Comparison of ENCODE assay signal across 9 cellular contexts in the genomic region with DNA sequence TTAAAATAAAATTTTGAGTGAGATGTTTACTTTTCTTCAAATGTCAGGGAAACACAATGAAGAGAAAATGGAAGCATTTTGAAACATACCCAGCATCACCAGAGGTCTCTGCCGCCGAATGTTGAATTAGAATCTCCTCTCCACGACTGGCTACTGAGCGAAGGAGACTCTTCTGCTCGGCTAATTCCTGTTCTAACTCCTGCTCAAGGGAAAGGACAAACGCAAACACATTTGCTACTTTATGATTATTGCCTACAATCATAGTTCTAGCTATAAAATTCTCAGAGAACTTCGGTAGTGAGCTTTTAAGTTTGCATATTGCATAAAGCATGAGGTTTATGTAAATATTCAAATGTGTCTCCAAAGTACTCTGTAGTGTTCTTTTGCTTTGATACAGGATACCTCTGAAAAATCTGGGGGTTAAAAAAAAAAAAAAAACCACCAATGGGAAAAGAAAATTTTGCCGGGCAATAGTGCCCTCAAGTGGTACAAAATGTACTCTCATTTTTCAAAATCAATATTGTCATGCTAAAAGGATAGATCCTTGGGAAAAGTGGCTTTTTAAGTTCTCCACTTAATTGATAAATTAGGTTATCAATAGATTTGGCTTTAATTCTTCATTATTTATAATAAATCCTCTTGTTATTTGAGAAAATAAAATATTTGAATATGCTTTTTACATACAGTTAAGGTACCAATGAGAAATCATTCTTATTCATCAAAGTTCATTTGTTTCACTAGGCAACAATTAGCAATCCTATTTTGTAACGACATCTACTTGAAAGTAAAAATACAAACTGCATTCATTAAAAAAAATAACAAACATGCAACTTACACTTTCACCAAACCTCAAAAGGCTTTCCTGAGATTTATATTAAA.
A peak's percentile ranks its signal among the peaks of the same experiment; 100 is the strongest.
DNase-seq lines count a peak whose midpoint lies in the region; ATAC-seq and TF ChIP-seq lines count a peak whose summit lies in the region.
"Had no signal": no experiment of that assay in that cellular context is flagged by ENCODE, and none has a peak within 500 bp of the region (broad histone marks: within the 10 kb centered on the region; RNA-seq: fewer than 3 reads in every experiment).

No MANE protein-coding gene starts in this region.

- H3K27ac Mint-ChIP-seq in Caco-2 (ENCODE audit: unreplicated experiment) = no peak overlapping the region

- H3K9me3 Mint-ChIP-seq in Caco-2 (ENCODE audit: unreplicated experiment) = peaks cover 3% of the 10 kb centered on the region
- H3K9me3 Mint-ChIP-seq: T-cell had no signal

- TF ChIP-seq CTCF in Caco-2 (IDR thresholded peaks at IDR 0.05; ENCODE audit: insufficient read depth in 1 of 2, low read depth in 1 of 2, low read length in 1 of 2, severe bottlenecking in 1 of 2, unreplicated experiment in 1 of 2) = peak; percentile 52 to 68
- TF ChIP-seq CTCF in HCT116 (IDR thresholded peaks at IDR 0.05 in 2 of 3, conservative IDR thresholded peaks at IDR 0.05 in 1 of 3; ENCODE audit: borderline replicate concordance in 1 of 3, insufficient read depth in 1 of 3, low read depth in 2 of 3, low read length in 2 of 3) = peak; percentile 43 to 71 (median 71); a peak in 4 of 6 replicates

- H3K4me2 ChIP-seq in HCT116 (ENCODE audit: low read length) (no peak overlapping the region), skeletal muscle satellite cell (ENCODE audit: low read length) (peak overlapping the region; percentile 42)

- H3K4me3 ChIP-seq in Caco-2 (ENCODE audit: low read depth, low read length) (no peak overlapping the region), HCT116 (replicated peaks in 1 of 2; ENCODE audit: low read depth in 1 of 2, low read length in 2 of 2) (no peak overlapping the region), skeletal muscle satellite cell (ENCODE audit: low read length) (no peak overlapping the region)

- H3K9ac ChIP-seq in HCT116 (ENCODE audit: low read length) = no peak overlapping the region
- no peak overlapping the region for H3K9ac ChIP-seq in skeletal muscle satellite cell (ENCODE audit: low read depth, low read length)

- TF ChIP-seq POLR2A in HCT116 (IDR thresholded peaks at IDR 0.05; ENCODE audit: borderline replicate concordance, extremely low read depth, insufficient read depth, insufficient read length) = no peak
- TF ChIP-seq POLR2A in GM18505 (IDR thresholded peaks at IDR 0.05; ENCODE audit: borderline replicate concordance, extremely low read depth, insufficient read depth, insufficient read length) = no peak

- H3K27me3 ChIP-seq in Caco-2 (replicated peaks; ENCODE audit: control insufficient read depth, insufficient read depth, low read length) (no peaks in the 10 kb centered on the region), HCT116 (ENCODE audit: insufficient read depth, low read length) (no peaks in the 10 kb centered on the region), skeletal muscle satellite cell (ENCODE audit: control insufficient read depth, insufficient read depth, low read length) (no peaks in the 10 kb centered on the region)

- POLR2A ChIA-PET in Caco-2 (lab: Charles Lee) = no interaction called here
- POLR2A ChIA-PET in HCT116 (lab: Charles Lee) = no interaction called here

- ATAC-seq in HCT116 (no peak), GM18505 (IDR thresholded peaks at IDR 0.05; ENCODE audit: unreplicated experiment) (no peak)
- ATAC-seq: T-cell had no signal

- no peaks in the 10 kb centered on the region for H3K27me3 Mint-ChIP-seq in Caco-2 (ENCODE audit: insufficient read depth, unreplicated experiment)
- H3K27me3 Mint-ChIP-seq: T-cell had no signal

- no TSS peak for BruUV-seq in Caco-2 (replicated peaks; lab: Mats Ljungman, UMichigan)
- BruUV-seq in HCT116 (replicated peaks; lab: Mats Ljungman, UMichigan) = no TSS peak

- H3K4me1 ChIP-seq in Caco-2 = peaks cover 21% of the 10 kb centered on the region
- H3K4me1 ChIP-seq in HCT116 (ENCODE audit: control insufficient read depth in 1 of 2, insufficient read depth in 2 of 2, low read length in 2 of 2) = no peaks in the 10 kb centered on the region
- peaks cover 67% of the 10 kb centered on the region for H3K4me1 ChIP-seq in skeletal muscle satellite cell (ENCODE audit: control insufficient read depth, insufficient read depth, low read length)

- no peaks in the 10 kb centered on the region for H3K79me2 ChIP-seq in HCT116 (ENCODE audit: insufficient read depth, low read length)

- H2AFZ ChIP-seq in HCT116 (ENCODE audit: low read depth, low read length, poor library complexity, severe bottlenecking) = no peak overlapping the region

- TF ChIP-seq RAD21 in HCT116 (IDR thresholded peaks at IDR 0.05; ENCODE audit: low read depth) = peak; percentile 73

- no peaks in the 10 kb centered on the region for H3K9me3 ChIP-seq in Caco-2
- no peaks in the 10 kb centered on the region for H3K9me3 ChIP-seq in HCT116 (ENCODE audit: control insufficient read depth in 1 of 2, insufficient read depth in 1 of 2, low read depth in 1 of 2, low read length in 2 of 2)
- H3K9me3 ChIP-seq in skeletal muscle satellite cell (replicated peaks; ENCODE audit: low read length) = no peaks in the 10 kb centered on the region

- no peak overlapping the region for H3K4me3 Mint-ChIP-seq in Caco-2 (ENCODE audit: unreplicated experiment)
- H3K4me3 Mint-ChIP-seq: T-cell had no signal

- CTCF ChIA-PET in Caco-2 (lab: Charles Lee) = interaction anchor here (0.6 to 1.3 kb wide), 6 partner anchors 9 to 502 kb away, joined by 3 to 5 read pairs (median 4); no protein-coding TSS in a partner anchor
- CTCF ChIA-PET in HCT116 (lab: Charles Lee) = interaction anchor here (0.7 to 1.0 kb wide), 3 partner anchors 9 to 797 kb away, joined by 3 to 6 read pairs (median 4); no protein-coding TSS in a partner anchor

- H3K36me3 Mint-ChIP-seq in Caco-2 (ENCODE audit: insufficient read depth, unreplicated experiment) = peaks cover 1% of the 10 kb centered on the region

- DNase-seq in Caco-2 (peak in 1 of 2 experiments; percentile 51), HCT116 (ENCODE audit: low read depth, low spot score) (no peak), SHP77 (lab: John Stamatoyannopoulos, UW) (peak; percentile 23 to 24), fibroblast of peridontal ligament (ENCODE audit: extremely low read depth) (peak; percentile 63), NCI-H1694 treated with DMSO at 0.1 percent for 48 hours (lab: John Stamatoyannopoulos, UW) (no peak), middle frontal gyrus (ENCODE audit: extremely low spot score, low spot score) (no peak)

- RAD21 ChIA-PET in HCT116 (lab: Charles Lee; ENCODE audit: low non-redundant PET in 1 of 2, low total read pairs in 2 of 2, uncharacterized antibody in 2 of 2, unreplicated experiment in 2 of 2) = no interaction called here

- intact Hi-C loops in Caco-2 (cut with micrococcal nuclease; ENCODE audit: unreplicated experiment) (loop anchor here (1.0 to 5.0 kb wide), 7 partner anchors 62 to 931 kb away; no protein-coding TSS in a partner anchor), HCT116 (cut with micrococcal nuclease) (loop anchor here (1.0 to 5.0 kb wide), 3 partner anchors 504 to 911 kb away; no protein-coding TSS in a partner anchor)

- peaks cover 14% of the 10 kb centered on the region for H3K4me1 Mint-ChIP-seq in Caco-2 (ENCODE audit: low read depth, unreplicated experiment)

- no peaks in the 10 kb centered on the region for H3K9me2 ChIP-seq in HCT116 (ENCODE audit: insufficient read depth)

- H4K20me1 ChIP-seq in HCT116 (ENCODE audit: insufficient read depth) = no peaks in the 10 kb centered on the region

- no peak overlapping the region for H3K27ac ChIP-seq in HCT116 (ENCODE audit: low read depth, low read length)

- H3K36me3 ChIP-seq in Caco-2 (ENCODE audit: control insufficient read depth, insufficient read depth, low read length) = no peaks in the 10 kb centered on the region
- H3K36me3 ChIP-seq in HCT116 (ENCODE audit: control insufficient read depth in 1 of 2, insufficient read depth in 2 of 2, low read length in 2 of 2) = no peaks in the 10 kb centered on the region
- peaks cover 12% of the 10 kb centered on the region for H3K36me3 ChIP-seq in skeletal muscle satellite cell (ENCODE audit: insufficient read depth, low read length)

TF ChIP-seq in HCT116, 20 proteins besides CTCF, POLR2A, EP300 and RAD21:
- TF ChIP-seq, protein P1, sequence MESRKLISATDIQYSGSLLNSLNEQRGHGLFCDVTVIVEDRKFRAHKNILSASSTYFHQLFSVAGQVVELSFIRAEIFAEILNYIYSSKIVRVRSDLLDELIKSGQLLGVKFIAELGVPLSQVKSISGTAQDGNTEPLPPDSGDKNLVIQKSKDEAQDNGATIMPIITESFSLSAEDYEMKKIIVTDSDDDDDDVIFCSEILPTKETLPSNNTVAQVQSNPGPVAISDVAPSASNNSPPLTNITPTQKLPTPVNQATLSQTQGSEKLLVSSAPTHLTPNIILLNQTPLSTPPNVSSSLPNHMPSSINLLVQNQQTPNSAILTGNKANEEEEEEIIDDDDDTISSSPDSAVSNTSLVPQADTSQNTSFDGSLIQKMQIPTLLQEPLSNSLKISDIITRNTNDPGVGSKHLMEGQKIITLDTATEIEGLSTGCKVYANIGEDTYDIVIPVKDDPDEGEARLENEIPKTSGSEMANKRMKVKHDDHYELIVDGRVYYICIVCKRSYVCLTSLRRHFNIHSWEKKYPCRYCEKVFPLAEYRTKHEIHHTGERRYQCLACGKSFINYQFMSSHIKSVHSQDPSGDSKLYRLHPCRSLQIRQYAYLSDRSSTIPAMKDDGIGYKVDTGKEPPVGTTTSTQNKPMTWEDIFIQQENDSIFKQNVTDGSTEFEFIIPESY (IDR thresholded peaks at IDR 0.05; ENCODE audit: extremely low read depth, insufficient replicate concordance, low read length) = no peak
- no peak for TF ChIP-seq SIN3A (IDR thresholded peaks at IDR 0.05; ENCODE audit: low read depth)

Comparison
In these comparisons a context has a peak if more than half of its experiments do, and no peak if none do; other contexts are left out.
1. DNase-seq: peak in SHP77 (2 of 2) and fibroblast of peridontal ligament (single experiment); none in HCT116 (single experiment), NCI-H1694 treated with DMSO at 0.1 percent for 48 hours (single experiment) and middle frontal gyrus (single experiment).